ENCODE assay signal across 8 cellular contexts in genomic region chr11:12224537-12224893, GRCh38.
A peak's percentile ranks its signal among the peaks of the same experiment; 100 is the strongest.
DNase-seq lines count a peak whose midpoint lies in the region; ATAC-seq, FAIRE-seq and TF ChIP-seq lines count a peak whose summit lies in the region.

No MANE protein-coding gene starts in this region.

- peak overlapping the region; percentile 94 for H3K27ac ChIP-seq in PC-9

- no peaks in the 10 kb centered on the region for H3K9me3 ChIP-seq in PC-9 (ENCODE audit: insufficient read depth, low read depth)

- no peaks in the 10 kb centered on the region for H3K27me3 ChIP-seq in PC-9 (ENCODE audit: insufficient read depth, low read depth)

- H3K36me3 ChIP-seq in PC-9 (ENCODE audit: low read depth), result 0 out of 2 replicates have a peak, but pooled peaks cover 11% of the 10 kb centered on the region

- no peak overlapping the region for H2AFZ ChIP-seq in PC-9

- DNase-seq in PC-9, result peak; percentile 78 to 79
- peak; percentile 89 for DNase-seq in foreskin melanocyte
- peak; percentile 58 to 63 for DNase-seq in stimulated activated CD4-positive, alpha-beta T cell treated with anti-CD3 and anti-CD28 coated beads, Interleukin-15, amount 100 ng/mL, for 1 hour (ENCODE audit: low read depth in 1 of 2, low spot score in 1 of 2)
- DNase-seq in frontal cortex (ENCODE audit: low spot score in 2 of 2), result no peak
- DNase-seq in NAMALWA (ENCODE audit: low spot score), result no peak

- H3K4me2 ChIP-seq in PC-9, result peak overlapping the region; percentile 76

- H3K4me3 ChIP-seq in PC-9, result peak overlapping the region; percentile 41; the same call in 1 of the 2 replicates

- peaks cover 49% of the 10 kb centered on the region for H3K4me1 Mint-ChIP-seq in activated T-helper 17 cell treated with anti-CD3 and anti-CD28 coated beads, Interleukin-2, amount 50 U/mL, for 72 hours

- H3K9me3 Mint-ChIP-seq in activated T-helper 17 cell treated with anti-CD3 and anti-CD28 coated beads, Interleukin-2, amount 50 U/mL, for 72 hours, result no peaks in the 10 kb centered on the region

- H3F3A ChIP-seq in PC-9 (ENCODE audit: insufficient read depth, low read depth), result peaks cover 41% of the 10 kb centered on the region

- CTCF ChIA-PET in PC-9 (lab: Charles Lee), result interaction anchor here (1.0 to 1.1 kb wide), 3 partner anchors 13 to 168 kb away, joined by 3 read pairs; no protein-coding TSS in a partner anchor

- H3K36me3 Mint-ChIP-seq in activated T-helper 17 cell treated with anti-CD3 and anti-CD28 coated beads, Interleukin-2, amount 50 U/mL, for 72 hours (ENCODE audit: low read depth), result peaks cover 97% of the 10 kb centered on the region

- ATAC-seq in GM18502 (IDR thresholded peaks at IDR 0.05; ENCODE audit: poor library complexity, unreplicated experiment) (peak; percentile 99), HG02884 (IDR thresholded peaks at IDR 0.05; ENCODE audit: unreplicated experiment) (peak; percentile 94)
- ATAC-seq in activated T-helper 17 cell treated with anti-CD3 and anti-CD28 coated beads, Interleukin-2, amount 50 U/mL, for 72 hours (replicated peaks), result peak; percentile 98

- BruUV-seq in PC-9 (replicated peaks; lab: Mats Ljungman, UMichigan), result no TSS peak

- no peaks in the 10 kb centered on the region for H3K27me3 Mint-ChIP-seq in activated T-helper 17 cell treated with anti-CD3 and anti-CD28 coated beads, Interleukin-2, amount 50 U/mL, for 72 hours

- intact Hi-C loops in PC-9 (cut with micrococcal nuclease; ENCODE audit: unreplicated experiment), result loop anchor here (1.0 to 10.0 kb wide), 4 partner anchors 21 to 132 kb away; no protein-coding TSS in a partner anchor

- POLR2A ChIA-PET in PC-9 (lab: Charles Lee; ENCODE audit: unreplicated experiment), result interaction anchor here (0.6 kb wide), 1 partner anchor 56 kb away, joined by 17 read pairs; no protein-coding TSS in a partner anchor

- H3K79me2 ChIP-seq in PC-9 (ENCODE audit: low read depth), result no peaks in the 10 kb centered on the region

- peak overlapping the region; percentile 68 for H3K4me3 Mint-ChIP-seq in activated T-helper 17 cell treated with anti-CD3 and anti-CD28 coated beads, Interleukin-2, amount 50 U/mL, for 72 hours

- no peak for FAIRE-seq in frontal cortex (lab: Jason Lieb, UNC)

- TF ChIP-seq CTCF in PC-9 (conservative IDR thresholded peaks at IDR 0.05), result no peak

- peak overlapping the region; percentile 85 for H3K27ac Mint-ChIP-seq in activated T-helper 17 cell treated with anti-CD3 and anti-CD28 coated beads, Interleukin-2, amount 50 U/mL, for 72 hours

- H4K20me1 ChIP-seq in PC-9 (ENCODE audit: insufficient read depth), result no peaks in the 10 kb centered on the region

- no peaks in the 10 kb centered on the region for H3K9me2 ChIP-seq in PC-9 (ENCODE audit: insufficient read depth)

- peaks cover 70% of the 10 kb centered on the region for H3K4me1 ChIP-seq in PC-9 (replicated peaks; ENCODE audit: insufficient read depth)

Comparison
In these comparisons a context has a peak if more than half of its experiments do, and no peak if none do; other contexts are left out.
1. DNase-seq: peak in PC-9 (2 of 2), foreskin melanocyte (single experiment) and stimulated activated CD4-positive, alpha-beta T cell treated with anti-CD3 and anti-CD28 coated beads, Interleukin-15, amount 100 ng/mL, for 1 hour (2 of 2); none in frontal cortex (0 of 2) and NAMALWA (single experiment).
2. Peak in every context shown above with its lines, with median percentiles within 50 percentile points of each other: ATAC-seq.